Comparison of ENCODE assay signal across 8 cellular contexts in genomic region chr6:125858427-125859320, GRCh38.
A peak's percentile ranks its signal among the peaks of the same experiment; 100 is the strongest.
DNase-seq lines count a peak whose midpoint lies in the region; ATAC-seq and TF ChIP-seq lines count a peak whose summit lies in the region.

No MANE protein-coding gene starts in this region.

- H3K4me1 ChIP-seq in HCT116 (ENCODE audit: control insufficient read depth in 1 of 2, insufficient read depth in 2 of 2, low read length in 2 of 2): no peaks in the 10 kb centered on the region

- no peaks in the 10 kb centered on the region for H3K9me3 ChIP-seq in HCT116 (ENCODE audit: control insufficient read depth in 1 of 2, insufficient read depth in 1 of 2, low read depth in 1 of 2, low read length in 2 of 2)
- H3K9me3 ChIP-seq in neural cell (ENCODE audit: low read length): no peaks in the 10 kb centered on the region

- CTCF ChIA-PET in HCT116 (lab: Charles Lee): interaction anchor here (0.7 to 1.2 kb wide), 4 partner anchors 9 to 116 kb away, joined by 3 to 4 read pairs (median 4); partner anchors contain the start of gene NCOA7
- CTCF ChIA-PET in activated CD8-positive, alpha-beta T cell treated with anti-CD3 and anti-CD28 coated beads, Interleukin-2, amount 10 ng/mL, durations not matched to agents 7 days and 5 days (lab: Charles Lee): interaction anchor here (0.7 to 3.1 kb wide), 8 partner anchors 9 to 115 kb away, joined by 3 to 20 read pairs (median 6); partner anchors contain the start of genes HINT3 and NCOA7

- H3K4me2 ChIP-seq in HCT116 (ENCODE audit: low read length) (no peak overlapping the region), neural cell (ENCODE audit: low read length) (no peak overlapping the region)

- H3K27me3 Mint-ChIP-seq in activated CD8-positive, alpha-beta T cell treated with anti-CD3 and anti-CD28 coated beads, Interleukin-2, amount 10 ng/mL, durations not matched to agents 7 days and 5 days (ENCODE audit: low read depth): no peaks in the 10 kb centered on the region

- H3K4me3 Mint-ChIP-seq in activated CD8-positive, alpha-beta T cell treated with anti-CD3 and anti-CD28 coated beads, Interleukin-2, amount 10 ng/mL, durations not matched to agents 7 days and 5 days: no peak overlapping the region

- no peak for TF ChIP-seq EP300 in neural cell (conservative IDR thresholded peaks at IDR 0.05; ENCODE audit: poor library complexity, severe bottlenecking)

- H3K9me2 ChIP-seq in HCT116 (ENCODE audit: insufficient read depth) (no peaks in the 10 kb centered on the region), neural cell (ENCODE audit: insufficient read depth, low read length) (no peaks in the 10 kb centered on the region)

- H3K36me3 Mint-ChIP-seq in activated CD8-positive, alpha-beta T cell treated with anti-CD3 and anti-CD28 coated beads, Interleukin-2, amount 10 ng/mL, durations not matched to agents 7 days and 5 days (ENCODE audit: low read depth): peaks cover 8% of the 10 kb centered on the region

- H3K36me3 ChIP-seq in HCT116 (ENCODE audit: control insufficient read depth in 1 of 2, insufficient read depth in 2 of 2, low read length in 2 of 2): no peaks in the 10 kb centered on the region
- no peaks in the 10 kb centered on the region for H3K36me3 ChIP-seq in neural cell (ENCODE audit: insufficient read depth, low read length)

- BruUV-seq in HCT116 (replicated peaks; lab: Mats Ljungman, UMichigan): no TSS peak

- TF ChIP-seq RAD21 in HCT116 (IDR thresholded peaks at IDR 0.05; ENCODE audit: low read depth): peak; percentile 70
- TF ChIP-seq RAD21 in neural cell (conservative IDR thresholded peaks at IDR 0.05): peak; percentile 43

- no peak overlapping the region for H3K27ac Mint-ChIP-seq in activated CD8-positive, alpha-beta T cell treated with anti-CD3 and anti-CD28 coated beads, Interleukin-2, amount 10 ng/mL, durations not matched to agents 7 days and 5 days

- H3K4me1 Mint-ChIP-seq in activated CD8-positive, alpha-beta T cell treated with anti-CD3 and anti-CD28 coated beads, Interleukin-2, amount 10 ng/mL, durations not matched to agents 7 days and 5 days (ENCODE audit: low read depth): no peaks in the 10 kb centered on the region

- no peaks in the 10 kb centered on the region for H3F3A ChIP-seq in neural cell (ENCODE audit: insufficient read depth, low read length, poor library complexity, severe bottlenecking)

- H3K27me3 ChIP-seq in HCT116 (ENCODE audit: insufficient read depth, low read length): no peaks in the 10 kb centered on the region
- no peaks in the 10 kb centered on the region for H3K27me3 ChIP-seq in neural cell (ENCODE audit: insufficient read depth, low read depth, low read length)

- in situ Hi-C loops in KBM-7 (cut with MboI; ENCODE audit: low pct_unique_long_range_greater_than_20kb, low sequenced_read_pairs): no loop called here

- peak; percentile 96 for ATAC-seq in HCT116
- peak; percentile 71 for ATAC-seq in activated CD8-positive, alpha-beta T cell treated with anti-CD3 and anti-CD28 coated beads, Interleukin-2, amount 10 ng/mL, durations not matched to agents 7 days and 5 days

- RAD21 ChIA-PET in HCT116 (lab: Charles Lee; ENCODE audit: low non-redundant PET in 1 of 2, low total read pairs in 2 of 2, uncharacterized antibody in 2 of 2, unreplicated experiment in 2 of 2): no interaction called here

- no peak overlapping the region for H3K4me3 ChIP-seq in HCT116 (replicated peaks in 1 of 2; ENCODE audit: low read depth in 1 of 2, low read length in 2 of 2)
- no peak overlapping the region for H3K4me3 ChIP-seq in fibroblast of mammary gland (ENCODE audit: control insufficient read depth, low read depth, low read length)
- no peak overlapping the region for H3K4me3 ChIP-seq in neural cell (ENCODE audit: low read length)

- H3K27ac ChIP-seq in HCT116 (ENCODE audit: low read depth, low read length) (no peak overlapping the region), neural cell (ENCODE audit: low read length) (no peak overlapping the region)

- POLR2A ChIA-PET in HCT116 (lab: Charles Lee): no interaction called here
- POLR2A ChIA-PET in activated CD8-positive, alpha-beta T cell treated with anti-CD3 and anti-CD28 coated beads, Interleukin-2, amount 10 ng/mL, durations not matched to agents 7 days and 5 days (lab: Charles Lee): no interaction called here

- H4K20me1 ChIP-seq in HCT116 (ENCODE audit: insufficient read depth): no peaks in the 10 kb centered on the region
- no peaks in the 10 kb centered on the region for H4K20me1 ChIP-seq in neural cell (ENCODE audit: insufficient read depth)

- no peak for TF ChIP-seq POLR2A in HCT116 (IDR thresholded peaks at IDR 0.05; ENCODE audit: borderline replicate concordance, extremely low read depth, insufficient read depth, insufficient read length)

- no peak overlapping the region for H2AFZ ChIP-seq in HCT116 (ENCODE audit: low read depth, low read length, poor library complexity, severe bottlenecking)
- H2AFZ ChIP-seq in neural cell (ENCODE audit: low read depth, low read length): no peak overlapping the region

- no peaks in the 10 kb centered on the region for H3K79me2 ChIP-seq in HCT116 (ENCODE audit: insufficient read depth, low read length)
- H3K79me2 ChIP-seq in neural cell (replicated peaks; ENCODE audit: insufficient read depth, low read length): no peaks in the 10 kb centered on the region

- no peak overlapping the region for H3K9ac ChIP-seq in HCT116 (ENCODE audit: low read length)
- no peak overlapping the region for H3K9ac ChIP-seq in neural cell (ENCODE audit: low read length)

- H3K9me3 Mint-ChIP-seq in activated CD8-positive, alpha-beta T cell treated with anti-CD3 and anti-CD28 coated beads, Interleukin-2, amount 10 ng/mL, durations not matched to agents 7 days and 5 days (ENCODE audit: insufficient read depth): no peaks in the 10 kb centered on the region

- intact Hi-C loops in HCT116 (cut with micrococcal nuclease): loop anchor here (1.0 to 2.0 kb wide), 2 partner anchors 95 to 116 kb away; no protein-coding TSS in a partner anchor

- DNase-seq in GDM1 (lab: John Stamatoyannopoulos, UW): peak; percentile 31
- DNase-seq in HCT116 (ENCODE audit: low read depth, low spot score): peak; percentile 42
- DNase-seq in NCI-H2227 (lab: John Stamatoyannopoulos, UW; ENCODE audit: unreplicated experiment): peak; percentile 69
- DNase-seq in activated CD8-positive, alpha-beta T cell treated with anti-CD3 and anti-CD28 coated beads, Interleukin-2, amount 10 ng/mL, durations not matched to agents 7 days and 5 days: peak; percentile 42
- peak; percentile 74 for DNase-seq in fibroblast of mammary gland (ENCODE audit: low read depth)
- DNase-seq in KBM-7: no peak
- DNase-seq in NCI-H1105 treated with DMSO at 0.1 percent for 48 hours (lab: John Stamatoyannopoulos, UW): no peak

- peak; percentile 49 to 68 (median 63); a peak in 5 of 6 replicates for TF ChIP-seq CTCF in HCT116 (IDR thresholded peaks at IDR 0.05 in 2 of 3, conservative IDR thresholded peaks at IDR 0.05 in 1 of 3; ENCODE audit: borderline replicate concordance in 1 of 3, insufficient read depth in 1 of 3, low read depth in 2 of 3, low read length in 2 of 3)
- peak; percentile 83 for TF ChIP-seq CTCF in fibroblast of mammary gland (conservative IDR thresholded peaks at IDR 0.05; ENCODE audit: control insufficient read depth, insufficient read depth, low read depth, low read length)
- TF ChIP-seq CTCF in neural cell (IDR thresholded peaks at IDR 0.05; ENCODE audit: poor library complexity, severe bottlenecking): peak; percentile 57

TF ChIP-seq in HCT116, 20 proteins besides CTCF, POLR2A, EP300 and RAD21 (continues in another document):
- TF ChIP-seq SP1 (IDR thresholded peaks at IDR 0.05; ENCODE audit: low read depth): no peak
- TF ChIP-seq ATF3 (IDR thresholded peaks at IDR 0.05): no peak
- no peak for TF ChIP-seq MAX (IDR thresholded peaks at IDR 0.05)
- no peak for TF ChIP-seq FOSL1 (IDR thresholded peaks at IDR 0.05; ENCODE audit: low read depth)
- TF ChIP-seq ZFX (IDR thresholded peaks at IDR 0.05): no peak
- TF ChIP-seq ZNF274 (IDR thresholded peaks at IDR 0.05; ENCODE audit: low read depth, low read length): no peak
- TF ChIP-seq CEBPB (IDR thresholded peaks at IDR 0.05; ENCODE audit: low read depth): no peak
- no peak for TF ChIP-seq SRF (IDR thresholded peaks at IDR 0.05; ENCODE audit: low read depth)
- TF ChIP-seq EGR1 (IDR thresholded peaks at IDR 0.05; ENCODE audit: low read depth): no peak

TF ChIP-seq in neural cell, 6 proteins besides CTCF, POLR2A, EP300 and RAD21:
- no peak for TF ChIP-seq EZH2 (IDR thresholded peaks at IDR 0.05; ENCODE audit: borderline replicate concordance, insufficient read depth, low read length, poor library complexity, severe bottlenecking)
- no peak for TF ChIP-seq MXI1 (conservative IDR thresholded peaks at IDR 0.05; ENCODE audit: poor library complexity, severe bottlenecking)
- TF ChIP-seq POLR2AphosphoS5 (IDR thresholded peaks at IDR 0.05): no peak
- TF ChIP-seq SMC3 (conservative IDR thresholded peaks at IDR 0.05; ENCODE audit: poor library complexity): peak; percentile 55
- no peak for TF ChIP-seq REST (IDR thresholded peaks at IDR 0.05; ENCODE audit: borderline replicate concordance)

Comparison
In these comparisons a context has a peak if more than half of its experiments do, and no peak if none do; other contexts are left out.
1. DNase-seq: peak in GDM1 (single experiment), HCT116 (single experiment), NCI-H2227 (single experiment), activated CD8-positive, alpha-beta T cell treated with anti-CD3 and anti-CD28 coated beads, Interleukin-2, amount 10 ng/mL, durations not matched to agents 7 days and 5 days (single experiment) and fibroblast of mammary gland (single experiment); none in KBM-7 (single experiment) and NCI-H1105 treated with DMSO at 0.1 percent for 48 hours (single experiment).
2. Peak in every context shown above with its lines, with median percentiles within 50 percentile points of each other: CTCF ChIP-seq.